Comparison of ENCODE assay signal across 30 cellular contexts in the genomic region with DNA sequence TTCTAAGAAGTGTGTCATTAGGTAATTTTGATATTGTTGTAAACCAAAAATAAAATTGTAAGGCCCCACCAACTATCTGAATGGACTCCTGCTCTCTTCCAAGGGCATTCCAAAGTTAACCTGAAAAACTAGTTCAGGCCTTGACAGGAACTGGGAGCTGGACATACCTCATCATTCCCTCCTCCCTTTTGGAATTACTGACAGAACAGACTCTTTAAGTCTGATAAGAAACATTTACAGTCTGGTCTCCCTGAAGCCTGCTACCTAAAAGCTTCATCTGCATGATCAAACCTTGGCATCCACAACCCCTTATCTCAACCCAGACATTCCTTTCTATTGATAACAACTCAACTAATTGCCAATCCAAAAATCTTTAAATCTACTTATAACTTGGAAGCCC.
"Had no signal": no experiment of that assay in that cellular context is flagged by ENCODE, and none has a peak within 500 bp of the region (broad histone marks: within the 10 kb centered on the region; RNA-seq: fewer than 3 reads in every experiment).

No MANE protein-coding gene starts in this region.

- H3K4me3 ChIP-seq: adrenal gland, body of pancreas, breast epithelium, MG63, PC-9 had no signal

- H2AFZ ChIP-seq: PC-9 had no signal

- H3K27me3 Mint-ChIP-seq: activated T-cell treated with anti-CD3 and anti-CD28 coated beads, Interleukin-2, amount 50 U/mL, for 24 hours had no signal

- H3K27ac ChIP-seq: adrenal gland, body of pancreas, breast epithelium, PC-9, RWPE1, VCaP had no signal

- H3K4me3 Mint-ChIP-seq: activated CD8-positive, alpha-beta T cell treated with anti-CD3 and anti-CD28 coated beads, Interleukin-2, amount 10 ng/mL, durations not matched to agents 7 days and 5 days; activated naive CD4-positive, alpha-beta T cell treated with anti-CD3 and anti-CD28 coated beads, Interleukin-2, amount 50 U/mL, for 24 hours; activated T-cell treated with anti-CD3 and anti-CD28 coated beads, Interleukin-2, amount 50 U/mL, for 24 hours had no signal

- H3K9me3 Mint-ChIP-seq: activated T-helper 2 cell treated with anti-CD3 and anti-CD28 coated beads, Interferon-gamma antibody, Interleukin-2, Interleukin-4, amounts not matched to agents 10 μg/mL and 5 μg/mL and 100 μg/mL, durations not matched to agents 14 hours and 24 hours and 36 hours had no signal

- H3K9me3 ChIP-seq: adrenal gland, body of pancreas, breast epithelium had no signal

- H3K36me3 ChIP-seq: adrenal gland, breast epithelium, MG63 had no signal

- H3K4me1 ChIP-seq: adrenal gland, body of pancreas, breast epithelium had no signal

- H3K4me1 Mint-ChIP-seq: activated naive CD4-positive, alpha-beta T cell treated with anti-CD3 and anti-CD28 coated beads, Interleukin-2, amount 50 U/mL, for 24 hours had no signal

- DNase-seq: activated CD4-positive, alpha-beta T cell treated with anti-CD3 and anti-CD28 coated beads for 1 hour; activated CD4-positive, alpha-beta T cell treated with anti-CD3 and anti-CD28 coated beads for 48 hours; activated CD4-positive, CD25-positive, alpha-beta regulatory T cell; activated CD8-positive, alpha-beta T cell treated with anti-CD3 and anti-CD28 coated beads, Interleukin-2, amount 10 ng/mL, durations not matched to agents 7 days and 5 days; activated gamma-delta T cell; activated naive CD4-positive, alpha-beta T cell treated with Interleukin-2 at 50 U/mL for 16 hours; activated T-cell treated with anti-CD3 and anti-CD28 coated beads, Interleukin-2, amount 50 U/mL, for 24 hours; body of pancreas; Kasumi-1; MG63; NCI-H1048; NCI-H1105 treated with DMSO at 0.1 percent for 48 hours; NCI-H1436; NCI-H1694; NCI-H1930; NCI-H2081 treated with DMSO at 0.1 percent for 48 hours; NCI-H345; NCI-H524 treated with DMSO at 0.1 percent for 48 hours; PC-9; SIG-M5; SW 1271; T-helper 1 cell; T-helper 2 cell; T-helper 9 cell had no signal

- H3K27me3 ChIP-seq: adrenal gland, body of pancreas, breast epithelium, MG63 had no signal

- H3K27ac Mint-ChIP-seq: activated CD8-positive, alpha-beta T cell treated with anti-CD3 and anti-CD28 coated beads, Interleukin-2, amount 10 ng/mL, durations not matched to agents 7 days and 5 days; activated naive CD4-positive, alpha-beta T cell treated with anti-CD3 and anti-CD28 coated beads, Interleukin-2, amount 50 U/mL, for 24 hours; activated T-cell treated with anti-CD3 and anti-CD28 coated beads, Interleukin-2, amount 50 U/mL, for 24 hours; activated T-helper 2 cell treated with anti-CD3 and anti-CD28 coated beads, Interferon-gamma antibody, Interleukin-2, Interleukin-4, amounts not matched to agents 10 μg/mL and 5 μg/mL and 100 μg/mL, durations not matched to agents 14 hours and 24 hours and 36 hours had no signal

- H3K36me3 Mint-ChIP-seq: activated naive CD4-positive, alpha-beta T cell treated with anti-CD3 and anti-CD28 coated beads, Interleukin-2, amount 50 U/mL, for 24 hours had no signal

- H3K4me2 ChIP-seq: PC-9 had no signal
